Comparison of ENCODE assay signal across 22 cellular contexts in genomic region chr16:27928542-27928941, GRCh38.
DNase-seq lines count a peak whose midpoint lies in the region; ATAC-seq and TF ChIP-seq lines count a peak whose summit lies in the region.
"Had no signal": no experiment of that assay in that cellular context is flagged by ENCODE, and none has a peak within 500 bp of the region (broad histone marks: within the 10 kb centered on the region; RNA-seq: fewer than 3 reads in every experiment).

No MANE protein-coding gene starts in this region.

- H3K27ac Mint-ChIP-seq in WTC11: no peak overlapping the region

- intact Hi-C loops in thyroid gland (cut with DNase I) (no loop called here), lower leg skin (cut with DNase I; ENCODE audit: low total_unique reads) (no loop called here)

- H3K36me3 ChIP-seq in thyroid gland: no peaks in the 10 kb centered on the region
- H3K36me3 ChIP-seq: BE2C had no signal

- POLR2A ChIA-PET in WTC11 (lab: Charles Lee): no interaction called here

- no peaks in the 10 kb centered on the region for H3K27me3 ChIP-seq in thyroid gland
- H3K27me3 ChIP-seq: BE2C had no signal

- H3K4me1 ChIP-seq in thyroid gland: no peaks in the 10 kb centered on the region

- peaks cover 10% of the 10 kb centered on the region for H3K9me3 Mint-ChIP-seq in WTC11

- TF ChIP-seq CTCF in WTC11 (IDR thresholded peaks at IDR 0.05) (no peak), thyroid gland (IDR thresholded peaks at IDR 0.05) (no peak), lower leg skin (IDR thresholded peaks at IDR 0.05) (no peak)

- peak; percentile 18; the same call in 1 of the 2 replicates for ATAC-seq in WTC11
- ATAC-seq: GM12878 had no signal

- no peaks in the 10 kb centered on the region for H3K4me1 Mint-ChIP-seq in WTC11

- no peak overlapping the region for H3K4me3 Mint-ChIP-seq in WTC11

- CTCF ChIA-PET in WTC11 (lab: Charles Lee): no interaction called here

- H3K27me3 Mint-ChIP-seq in WTC11 (ENCODE audit: low read depth): no peaks in the 10 kb centered on the region; the same call in 1 of the 2 replicates

- TF ChIP-seq POLR2A in thyroid gland (IDR thresholded peaks at IDR 0.05) (no peak), lower leg skin (IDR thresholded peaks at IDR 0.05) (no peak)

- WGBS in thyroid gland, 2 donors: 16 to 23% methylated on average over 6 of the region's 6 CpGs
- WGBS in lower leg skin, 2 donors: 30 to 42% methylated on average over 6 of the region's 6 CpGs

- no peaks in the 10 kb centered on the region for H3K9me3 ChIP-seq in thyroid gland
- H3K9me3 ChIP-seq: BE2C had no signal

- DNase-seq in NCI-H2171 treated with DMSO at 0.1 percent for 48 hours (lab: John Stamatoyannopoulos, UW) (peak; percentile 22), NCI-H2171 (lab: John Stamatoyannopoulos, UW) (no peak), NCI-H524 (lab: John Stamatoyannopoulos, UW) (peak; percentile 91 to 93), WTC11 (ENCODE audit: low spot score) (peak; percentile 17), thyroid gland (peak; percentile 4 to 5), lower leg skin (ENCODE audit: low spot score in 2 of 2) (no peak), NCI-H526 treated with DMSO at 0.1 percent for 48 hours (lab: John Stamatoyannopoulos, UW) (no peak)
- no peak for DNase-seq in activated naive CD4-positive, alpha-beta T cell (lab: John Stamatoyannopoulos, UW)
- DNase-seq: ACHN, BE2C, Calu3, DMS53, HCEC 1CT, Karpas-422, NCI-H1092 treated with DMSO at 0.1 percent for 48 hours, NCI-H1436, NCI-H187 treated with DMSO at 0.1 percent for 48 hours, NCI-H446, SIG-M5 had no signal

- H3K4me3 ChIP-seq in thyroid gland (replicated peaks in 1 of 3) (no peak overlapping the region), lower leg skin (ENCODE audit: low read depth, poor library complexity, severe bottlenecking) (no peak overlapping the region)
- H3K4me3 ChIP-seq: GM12878, SK-N-MC had no signal

- H3K27ac ChIP-seq in thyroid gland: no peak overlapping the region
- H3K27ac ChIP-seq: 22Rv1, SK-N-MC had no signal

- H3K36me3 Mint-ChIP-seq in WTC11: no peaks in the 10 kb centered on the region

TF ChIP-seq in WTC11, 78 proteins besides CTCF, POLR2A, EP300 and RAD21:
- TF ChIP-seq ZNF396 (CRISPR knock-in tag; IDR thresholded peaks at IDR 0.05; ENCODE audit: borderline replicate concordance): no peak
- no peak for TF ChIP-seq AFF4 (CRISPR knock-in tag; IDR thresholded peaks at IDR 0.05; ENCODE audit: borderline replicate concordance)
- no peak for TF ChIP-seq ZNF121 (CRISPR knock-in tag; IDR thresholded peaks at IDR 0.05)
- no peak for TF ChIP-seq ATF6 (CRISPR knock-in tag; IDR thresholded peaks at IDR 0.05)
- TF ChIP-seq JUN (CRISPR knock-in tag; IDR thresholded peaks at IDR 0.05): no peak
- no peak for TF ChIP-seq ATF2 (CRISPR knock-in tag; IDR thresholded peaks at IDR 0.05; ENCODE audit: borderline replicate concordance, low read depth)
TF ChIP-seq in WTC11: peak in this region for 0.

Comparison
In these comparisons a context has a peak if more than half of its experiments do, and no peak if none do; other contexts are left out.
1. DNase-seq: peak in NCI-H2171 treated with DMSO at 0.1 percent for 48 hours (single experiment), NCI-H524 (2 of 2), WTC11 (single experiment) and thyroid gland (2 of 2); none in NCI-H2171 (single experiment), activated naive CD4-positive, alpha-beta T cell (0 of 4), lower leg skin (0 of 2) and NCI-H526 treated with DMSO at 0.1 percent for 48 hours (single experiment).